Comparison of ENCODE assay signal across 1 cellular context in the genomic region with DNA sequence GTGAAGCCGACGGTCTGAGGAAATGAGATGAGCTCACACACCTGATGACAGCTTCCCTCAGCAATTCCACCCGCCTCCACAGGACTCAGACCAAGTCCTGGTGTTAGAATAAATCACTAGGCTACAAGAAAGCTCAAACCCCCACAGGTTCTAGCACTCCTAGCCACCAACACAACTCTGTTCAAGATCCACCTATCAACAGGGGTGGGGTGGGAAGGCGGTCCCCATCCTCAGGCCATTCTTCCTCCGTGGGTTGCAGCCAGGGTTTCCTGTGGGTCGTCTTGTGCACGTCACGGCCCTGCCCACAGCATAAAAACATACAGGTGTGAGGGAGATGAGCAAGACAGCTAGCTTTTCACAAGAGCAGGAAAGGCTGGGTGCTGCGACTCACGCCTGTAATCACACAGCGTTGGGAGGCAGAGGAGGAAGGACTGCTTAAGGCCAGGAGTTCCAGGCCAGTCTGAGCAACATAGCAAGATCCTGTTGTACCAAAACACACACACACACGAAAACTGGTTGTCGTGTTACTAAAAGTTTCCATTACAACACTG.
TF ChIP-seq lines count a peak whose summit lies in the region.

No MANE protein-coding gene starts in this region.

TF ChIP-seq in HCT116, 20 proteins besides CTCF, POLR2A, EP300 and RAD21 (continued from another document):
- TF ChIP-seq, protein P1, sequence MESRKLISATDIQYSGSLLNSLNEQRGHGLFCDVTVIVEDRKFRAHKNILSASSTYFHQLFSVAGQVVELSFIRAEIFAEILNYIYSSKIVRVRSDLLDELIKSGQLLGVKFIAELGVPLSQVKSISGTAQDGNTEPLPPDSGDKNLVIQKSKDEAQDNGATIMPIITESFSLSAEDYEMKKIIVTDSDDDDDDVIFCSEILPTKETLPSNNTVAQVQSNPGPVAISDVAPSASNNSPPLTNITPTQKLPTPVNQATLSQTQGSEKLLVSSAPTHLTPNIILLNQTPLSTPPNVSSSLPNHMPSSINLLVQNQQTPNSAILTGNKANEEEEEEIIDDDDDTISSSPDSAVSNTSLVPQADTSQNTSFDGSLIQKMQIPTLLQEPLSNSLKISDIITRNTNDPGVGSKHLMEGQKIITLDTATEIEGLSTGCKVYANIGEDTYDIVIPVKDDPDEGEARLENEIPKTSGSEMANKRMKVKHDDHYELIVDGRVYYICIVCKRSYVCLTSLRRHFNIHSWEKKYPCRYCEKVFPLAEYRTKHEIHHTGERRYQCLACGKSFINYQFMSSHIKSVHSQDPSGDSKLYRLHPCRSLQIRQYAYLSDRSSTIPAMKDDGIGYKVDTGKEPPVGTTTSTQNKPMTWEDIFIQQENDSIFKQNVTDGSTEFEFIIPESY (IDR thresholded peaks at IDR 0.05; ENCODE audit: extremely low read depth, insufficient replicate concordance, low read length): no peak
- TF ChIP-seq JUND (IDR thresholded peaks at IDR 0.05) (no peak), SIN3A (IDR thresholded peaks at IDR 0.05; ENCODE audit: low read depth) (no peak), ELF1 (IDR thresholded peaks at IDR 0.05; ENCODE audit: borderline replicate concordance, low read depth) (no peak), EZH2phosphoT487 (IDR thresholded peaks at IDR 0.05; ENCODE audit: borderline replicate concordance) (no peak), TCF7L2 (IDR thresholded peaks at IDR 0.05; ENCODE audit: borderline replicate concordance, extremely low read depth, insufficient read depth, insufficient read length) (no peak), POLR2AphosphoS5 (IDR thresholded peaks at IDR 0.05; ENCODE audit: low read depth, low read length) (no peak), YY1 (IDR thresholded peaks at IDR 0.05; ENCODE audit: extremely low read depth, insufficient replicate concordance, low read depth, low read length) (no peak), ZFX (IDR thresholded peaks at IDR 0.05) (no peak), EGR1 (IDR thresholded peaks at IDR 0.05; ENCODE audit: low read depth) (no peak)
- TF ChIP-seq, protein P2, sequence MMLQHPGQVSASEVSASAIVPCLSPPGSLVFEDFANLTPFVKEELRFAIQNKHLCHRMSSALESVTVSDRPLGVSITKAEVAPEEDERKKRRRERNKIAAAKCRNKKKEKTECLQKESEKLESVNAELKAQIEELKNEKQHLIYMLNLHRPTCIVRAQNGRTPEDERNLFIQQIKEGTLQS (IDR thresholded peaks at IDR 0.05): no peak
- TF ChIP-seq, protein P3, sequence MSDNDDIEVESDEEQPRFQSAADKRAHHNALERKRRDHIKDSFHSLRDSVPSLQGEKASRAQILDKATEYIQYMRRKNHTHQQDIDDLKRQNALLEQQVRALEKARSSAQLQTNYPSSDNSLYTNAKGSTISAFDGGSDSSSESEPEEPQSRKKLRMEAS (IDR thresholded peaks at IDR 0.05): no peak
- TF ChIP-seq, protein P4, sequence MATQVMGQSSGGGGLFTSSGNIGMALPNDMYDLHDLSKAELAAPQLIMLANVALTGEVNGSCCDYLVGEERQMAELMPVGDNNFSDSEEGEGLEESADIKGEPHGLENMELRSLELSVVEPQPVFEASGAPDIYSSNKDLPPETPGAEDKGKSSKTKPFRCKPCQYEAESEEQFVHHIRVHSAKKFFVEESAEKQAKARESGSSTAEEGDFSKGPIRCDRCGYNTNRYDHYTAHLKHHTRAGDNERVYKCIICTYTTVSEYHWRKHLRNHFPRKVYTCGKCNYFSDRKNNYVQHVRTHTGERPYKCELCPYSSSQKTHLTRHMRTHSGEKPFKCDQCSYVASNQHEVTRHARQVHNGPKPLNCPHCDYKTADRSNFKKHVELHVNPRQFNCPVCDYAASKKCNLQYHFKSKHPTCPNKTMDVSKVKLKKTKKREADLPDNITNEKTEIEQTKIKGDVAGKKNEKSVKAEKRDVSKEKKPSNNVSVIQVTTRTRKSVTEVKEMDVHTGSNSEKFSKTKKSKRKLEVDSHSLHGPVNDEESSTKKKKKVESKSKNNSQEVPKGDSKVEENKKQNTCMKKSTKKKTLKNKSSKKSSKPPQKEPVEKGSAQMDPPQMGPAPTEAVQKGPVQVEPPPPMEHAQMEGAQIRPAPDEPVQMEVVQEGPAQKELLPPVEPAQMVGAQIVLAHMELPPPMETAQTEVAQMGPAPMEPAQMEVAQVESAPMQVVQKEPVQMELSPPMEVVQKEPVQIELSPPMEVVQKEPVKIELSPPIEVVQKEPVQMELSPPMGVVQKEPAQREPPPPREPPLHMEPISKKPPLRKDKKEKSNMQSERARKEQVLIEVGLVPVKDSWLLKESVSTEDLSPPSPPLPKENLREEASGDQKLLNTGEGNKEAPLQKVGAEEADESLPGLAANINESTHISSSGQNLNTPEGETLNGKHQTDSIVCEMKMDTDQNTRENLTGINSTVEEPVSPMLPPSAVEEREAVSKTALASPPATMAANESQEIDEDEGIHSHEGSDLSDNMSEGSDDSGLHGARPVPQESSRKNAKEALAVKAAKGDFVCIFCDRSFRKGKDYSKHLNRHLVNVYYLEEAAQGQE (IDR thresholded peaks at IDR 0.05; ENCODE audit: low read depth): no peak
